In the genomic region with DNA sequence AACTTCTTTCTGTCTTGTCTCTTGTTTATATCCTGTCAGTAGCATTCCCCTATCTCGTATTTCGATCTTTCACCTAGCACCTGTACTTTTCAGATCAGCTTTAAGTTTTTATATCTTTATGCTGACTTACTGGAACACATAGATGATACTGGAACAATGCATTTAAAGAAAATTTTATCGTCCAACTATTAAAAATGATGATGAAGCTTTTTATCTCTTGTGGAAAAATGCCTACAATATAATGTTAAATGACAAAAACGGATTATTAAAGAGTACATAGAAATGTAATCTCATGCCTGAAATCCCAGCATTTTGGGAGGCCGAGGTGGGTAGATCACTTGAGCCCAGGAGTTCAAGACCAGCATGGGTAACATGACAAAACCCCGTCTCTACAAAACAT, we compare ENCODE assay signal across 33 cellular contexts.
DNase-seq lines count a peak whose midpoint lies in the region; ATAC-seq, FAIRE-seq and TF ChIP-seq lines count a peak whose summit lies in the region.
"Had no signal": no experiment of that assay in that cellular context is flagged by ENCODE, and none has a peak within 500 bp of the region (broad histone marks: within the 10 kb centered on the region; RNA-seq: fewer than 3 reads in every experiment).

No MANE protein-coding gene starts in this region.

- H3K9me1 ChIP-seq in K562 (ENCODE audit: control insufficient read depth, insufficient read depth, low read length): no peaks in the 10 kb centered on the region

- TF ChIP-seq RAD21 in HepG2 (CRISPR knock-in tag; IDR thresholded peaks at IDR 0.05) (no peak), A549 (conservative IDR thresholded peaks at IDR 0.05 in 1 of 2, IDR thresholded peaks at IDR 0.05 in 1 of 2) (no peak), K562 (CRISPR knock-in tag; conservative IDR thresholded peaks at IDR 0.05 in 1 of 2, IDR thresholded peaks at IDR 0.05 in 1 of 2) (no peak)

- H3K4me2 ChIP-seq in HepG2 (ENCODE audit: low read depth, low read length) (no peak overlapping the region), A549 (no peak overlapping the region), K562 (ENCODE audit: insufficient read depth, low read length) (no peak overlapping the region)
- H3K4me2 ChIP-seq: BLaER1; BLaER1 treated with 17β-estradiol and CSF1 and Interleukin-3, amounts not matched to agents 10 nM and 100 nM had no signal

- POLR2A ChIA-PET in HepG2 (lab: Yijun Ruan, JAX): no interaction called here
- POLR2A ChIA-PET in A549 (lab: Yijun Ruan, JAX): no interaction called here
- POLR2A ChIA-PET in K562 (lab: Yijun Ruan, JAX): no interaction called here

- H4K20me1 ChIP-seq in HepG2 (ENCODE audit: insufficient read depth, low read length): no peaks in the 10 kb centered on the region
- H4K20me1 ChIP-seq in K562 (replicated peaks; ENCODE audit: control insufficient read depth, insufficient read depth, low read length): no peaks in the 10 kb centered on the region
- H4K20me1 ChIP-seq: BLaER1; BLaER1 treated with 17β-estradiol and CSF1 and Interleukin-3, amounts not matched to agents 10 nM and 100 nM had no signal

- H3K27me3 ChIP-seq in HepG2 (ENCODE audit: control insufficient read depth in 1 of 2, insufficient read depth in 2 of 2, low read length in 2 of 2): no peaks in the 10 kb centered on the region; a peak in 1 of 5 replicates
- H3K27me3 ChIP-seq in right lobe of liver: no peaks in the 10 kb centered on the region
- H3K27me3 ChIP-seq in K562 (ENCODE audit: control insufficient read depth in 2 of 2, insufficient read depth in 2 of 2, low read length in 2 of 2): no peaks in the 10 kb centered on the region
- H3K27me3 ChIP-seq: BE2C; BLaER1; BLaER1 treated with 17β-estradiol and CSF1 and Interleukin-3, amounts not matched to agents 10 nM and 100 nM had no signal

- H3K9ac ChIP-seq in HepG2 (ENCODE audit: insufficient read depth, low read depth, low read length) (no peak overlapping the region), K562 (ENCODE audit: insufficient read depth in 1 of 2, low read depth in 2 of 2, low read length in 2 of 2) (no peak overlapping the region)
- H3K9ac ChIP-seq: BLaER1; BLaER1 treated with 17β-estradiol and CSF1 and Interleukin-3, amounts not matched to agents 10 nM and 100 nM had no signal

- ATAC-seq in HepG2 (no peak), right lobe of liver (no peak), A549 (no peak), K562 (no peak)
- ATAC-seq: CD8-positive, alpha-beta T cell had no signal

- intact Hi-C loops in HepG2 (cut with micrococcal nuclease; ENCODE audit: unreplicated experiment): no loop called here
- intact Hi-C loops in right lobe of liver (cut with DNase I): no loop called here
- intact Hi-C loops in K562 (cut with micrococcal nuclease): no loop called here

- H3K9me3 ChIP-seq in HepG2 (ENCODE audit: low read length): no peaks in the 10 kb centered on the region
- no peaks in the 10 kb centered on the region for H3K9me3 ChIP-seq in right lobe of liver
- H3K9me3 ChIP-seq in A549: no peaks in the 10 kb centered on the region
- no peaks in the 10 kb centered on the region for H3K9me3 ChIP-seq in K562 (replicated peaks; ENCODE audit: control insufficient read depth, insufficient read depth, low read depth, low read length)
- H3K9me3 ChIP-seq: BE2C; BLaER1; BLaER1 treated with 17β-estradiol and CSF1 and Interleukin-3, amounts not matched to agents 10 nM and 100 nM; Caco-2 had no signal

- CTCF ChIA-PET in HepG2 (lab: Yijun Ruan, JAX; ENCODE audit: low intra/inter-chr PET ratio, low total read pairs) (no interaction called here), A549 (lab: Yijun Ruan, JAX) (no interaction called here), K562 (lab: Yijun Ruan, JAX; ENCODE audit: low intra/inter-chr PET ratio) (no interaction called here)

- no peak for TF ChIP-seq CTCF in HepG2 (CRISPR knock-in tag; IDR thresholded peaks at IDR 0.05)
- no peak for TF ChIP-seq CTCF in right lobe of liver (IDR thresholded peaks at IDR 0.05)
- TF ChIP-seq CTCF in A549 (IDR thresholded peaks at IDR 0.05): no peak
- no peak for TF ChIP-seq CTCF in C4-2B (conservative IDR thresholded peaks at IDR 0.05)
- TF ChIP-seq CTCF in K562 (IDR thresholded peaks at IDR 0.05 in 2 of 3, conservative IDR thresholded peaks at IDR 0.05 in 1 of 3; ENCODE audit: insufficient read depth in 2 of 3, low read depth in 1 of 3, low read length in 3 of 3): no peak

- TF ChIP-seq POLR2A in HepG2 (IDR thresholded peaks at IDR 0.05; ENCODE audit: insufficient read depth in 1 of 2, low read depth in 2 of 2, low read length in 2 of 2) (no peak), right lobe of liver (IDR thresholded peaks at IDR 0.05) (no peak), A549 (IDR thresholded peaks at IDR 0.05; ENCODE audit: low read length) (no peak), K562 (conservative IDR thresholded peaks at IDR 0.05) (no peak)

- H3K27ac ChIP-seq in HepG2 (ENCODE audit: extremely low read length, insufficient read depth, low read length): no peak overlapping the region
- H3K27ac ChIP-seq in right lobe of liver: no peak overlapping the region
- H3K27ac ChIP-seq in A549: no peak overlapping the region
- peak overlapping the region; percentile 93 for H3K27ac ChIP-seq in C4-2B
- H3K27ac ChIP-seq in K562 (ENCODE audit: extremely low read depth, low read depth, low read length): no peak overlapping the region
- H3K27ac ChIP-seq: 22Rv1; BLaER1; BLaER1 treated with 17β-estradiol and CSF1 and Interleukin-3, amounts not matched to agents 10 nM and 100 nM had no signal

- DNase-seq in HepG2 (ENCODE audit: low spot score): no peak
- DNase-seq in right lobe of liver: no peak
- no peak for DNase-seq in A549 (ENCODE audit: low read depth in 1 of 2, low spot score in 1 of 2)
- no peak for DNase-seq in K562 (ENCODE audit: extremely low read depth in 1 of 4, low spot score in 3 of 4)
- DNase-seq in ecto neural progenitor cell (ENCODE audit: low spot score): no peak
- no peak for DNase-seq in SW 1271 (lab: John Stamatoyannopoulos, UW)
- no peak for DNase-seq in NCI-H2227 treated with DMSO at 0.1 percent for 48 hours (lab: John Stamatoyannopoulos, UW)
- DNase-seq: 8988T; ACHN; AML-193; BE2C; C1 segment of cervical spinal cord; Caco-2; Calu3; CD4-positive, alpha-beta memory T cell; CD4-positive, alpha-beta T cell; CD4-positive, CD25-positive, alpha-beta regulatory T cell; CD8-positive, alpha-beta memory T cell; CD8-positive, alpha-beta T cell; COR-L47; DMS 273 treated with DMSO at 0.1 percent for 48 hours; DMS153; DMS53; DMS79; DMS79 treated with DMSO at 0.1 percent for 48 hours; DND-41; EL had no signal

- H2AFZ ChIP-seq in HepG2 (ENCODE audit: low read length) (no peak overlapping the region), K562 (ENCODE audit: low read depth, low read length) (no peak overlapping the region)

- TF ChIP-seq EP300 in HepG2 (IDR thresholded peaks at IDR 0.05; ENCODE audit: low read depth in 2 of 2, low read length in 2 of 2): no peak
- TF ChIP-seq EP300 in HepG2 (CRISPR knock-in tag; IDR thresholded peaks at IDR 0.05; ENCODE audit: borderline replicate concordance): no peak
- TF ChIP-seq EP300 in A549 (IDR thresholded peaks at IDR 0.05): no peak
- no peak for TF ChIP-seq EP300 in K562 (IDR thresholded peaks at IDR 0.05; ENCODE audit: low read length)

- in situ Hi-C loops in HepG2 (cut with HindIII; ENCODE audit: extremely low pct_ligation_motif_present, low pct_unique_long_range_greater_than_20kb): no loop called here
- in situ Hi-C loops in K562 (cut with MboI): no loop called here

- WGBS in HepG2 (ENCODE audit: low lambda C conversion rate): under 1% methylated on average over 6 of the region's 6 CpGs
- WGBS in right lobe of liver (ENCODE audit: insufficient coverage, low coverage, low lambda C conversion rate, missing lambda C conversion rate): 67% methylated on average over 5 of the region's 6 CpGs
- 18% methylated on average over 6 of the region's 6 CpGs for WGBS in A549 (ENCODE audit: missing lambda C conversion rate)
- WGBS in K562 (ENCODE audit: insufficient coverage, low coverage, missing lambda C conversion rate): 2% methylated on average over 6 of the region's 6 CpGs

- no TSS peak for BruUV-seq in HepG2 (replicated peaks; lab: Mats Ljungman, UMichigan)
- no TSS peak for BruUV-seq in K562 (replicated peaks; lab: Mats Ljungman, UMichigan)

- no peaks in the 10 kb centered on the region for H3K4me1 ChIP-seq in HepG2 (ENCODE audit: insufficient read depth, low read length)
- H3K4me1 ChIP-seq in right lobe of liver: peaks cover 0 to 24% (median 4%) of the 10 kb centered on the region in 4 donors
- H3K4me1 ChIP-seq in A549: no peaks in the 10 kb centered on the region
- H3K4me1 ChIP-seq in K562 (replicated peaks in 1 of 2; ENCODE audit: control insufficient read depth in 2 of 2, insufficient read depth in 2 of 2, low read length in 2 of 2): no peaks in the 10 kb centered on the region
- H3K4me1 ChIP-seq: BE2C, BLaER1, Caco-2 had no signal

- no peaks in the 10 kb centered on the region for H3K36me3 ChIP-seq in HepG2 (replicated peaks in 1 of 2; ENCODE audit: control insufficient read depth in 1 of 2, insufficient read depth in 2 of 2, low read length in 2 of 2)
- H3K36me3 ChIP-seq in right lobe of liver: no peaks in the 10 kb centered on the region
- no peaks in the 10 kb centered on the region for H3K36me3 ChIP-seq in K562 (ENCODE audit: control insufficient read depth, insufficient read depth, low read length)
- H3K36me3 ChIP-seq: BE2C; BLaER1; BLaER1 treated with 17β-estradiol and CSF1 and Interleukin-3, amounts not matched to agents 10 nM and 100 nM had no signal

- H3K4me3 ChIP-seq in HepG2 (replicated peaks in 1 of 3; ENCODE audit: insufficient read depth in 1 of 3, low read depth in 2 of 3, low read length in 3 of 3) (no peak overlapping the region), right lobe of liver (no peak overlapping the region), A549 (no peak overlapping the region), K562 (no peak overlapping the region)
- H3K4me3 ChIP-seq: BLaER1; BLaER1 treated with 17β-estradiol and CSF1 and Interleukin-3, amounts not matched to agents 10 nM and 100 nM had no signal

- no peaks in the 10 kb centered on the region for H3K79me2 ChIP-seq in HepG2 (ENCODE audit: insufficient read depth, low read length)
- H3K79me2 ChIP-seq in K562 (ENCODE audit: control insufficient read depth, insufficient read depth, low read length): no peaks in the 10 kb centered on the region

- FAIRE-seq in HepG2 (lab: Jason Lieb, UNC) (no peak), A549 (lab: Jason Lieb, UNC) (no peak), K562 (lab: Jason Lieb, UNC) (no peak)
- FAIRE-seq: A204.1, D721Med had no signal

TF ChIP-seq in HepG2, 621 proteins besides CTCF, POLR2A, EP300 and RAD21 (continues in another document):
- no peak for TF ChIP-seq YY1 (IDR thresholded peaks at IDR 0.05; ENCODE audit: insufficient read depth, insufficient replicate concordance, low read depth, low read length)

TF ChIP-seq in A549, 52 proteins besides CTCF, POLR2A, EP300 and RAD21:
- TF ChIP-seq MAFK (IDR thresholded peaks at IDR 0.05; ENCODE audit: partially characterized antibody): peak; percentile 55
- no peak for TF ChIP-seq KDM5A (IDR thresholded peaks at IDR 0.05)

Comparison
In these comparisons a context has a peak if more than half of its experiments do, and no peak if none do; other contexts are left out.
1. Of the 241 proteins assayed by ChIP-seq in both HepG2 and K562: peak only in HepG2: MAFF and MAFK; only in K562: MAFG; in both: none; in neither: 238.